Comparison of ENCODE assay signal across 21 cellular contexts in genomic region chr18:27313678-27314077, GRCh38.
"Had no signal": no experiment of that assay in that cellular context is flagged by ENCODE, and none has a peak within 500 bp of the region (broad histone marks: within the 10 kb centered on the region; RNA-seq: fewer than 3 reads in every experiment).

No MANE protein-coding gene starts in this region.

- H3K9me3 ChIP-seq: SK-N-SH had no signal

- H3K27ac ChIP-seq: RWPE1 had no signal

- DNase-seq: IMR-90, Karpas-422, KG1, MM.1S, NCI-H1092 treated with DMSO at 0.1 percent for 48 hours, NCI-H1436, NCI-H1930, NCI-H2081, NCI-H2107, NCI-H2171, NCI-H226, NCI-H446, NCI-H510A, NCI-H524 treated with DMSO at 0.1 percent for 48 hours, NCI-H69, NCI-H774, SHP77, SK-N-SH, SW 1271 had no signal

- ATAC-seq: HepG2 had no signal
